ENCODE assay signal across 8 cellular contexts in the genomic region with DNA sequence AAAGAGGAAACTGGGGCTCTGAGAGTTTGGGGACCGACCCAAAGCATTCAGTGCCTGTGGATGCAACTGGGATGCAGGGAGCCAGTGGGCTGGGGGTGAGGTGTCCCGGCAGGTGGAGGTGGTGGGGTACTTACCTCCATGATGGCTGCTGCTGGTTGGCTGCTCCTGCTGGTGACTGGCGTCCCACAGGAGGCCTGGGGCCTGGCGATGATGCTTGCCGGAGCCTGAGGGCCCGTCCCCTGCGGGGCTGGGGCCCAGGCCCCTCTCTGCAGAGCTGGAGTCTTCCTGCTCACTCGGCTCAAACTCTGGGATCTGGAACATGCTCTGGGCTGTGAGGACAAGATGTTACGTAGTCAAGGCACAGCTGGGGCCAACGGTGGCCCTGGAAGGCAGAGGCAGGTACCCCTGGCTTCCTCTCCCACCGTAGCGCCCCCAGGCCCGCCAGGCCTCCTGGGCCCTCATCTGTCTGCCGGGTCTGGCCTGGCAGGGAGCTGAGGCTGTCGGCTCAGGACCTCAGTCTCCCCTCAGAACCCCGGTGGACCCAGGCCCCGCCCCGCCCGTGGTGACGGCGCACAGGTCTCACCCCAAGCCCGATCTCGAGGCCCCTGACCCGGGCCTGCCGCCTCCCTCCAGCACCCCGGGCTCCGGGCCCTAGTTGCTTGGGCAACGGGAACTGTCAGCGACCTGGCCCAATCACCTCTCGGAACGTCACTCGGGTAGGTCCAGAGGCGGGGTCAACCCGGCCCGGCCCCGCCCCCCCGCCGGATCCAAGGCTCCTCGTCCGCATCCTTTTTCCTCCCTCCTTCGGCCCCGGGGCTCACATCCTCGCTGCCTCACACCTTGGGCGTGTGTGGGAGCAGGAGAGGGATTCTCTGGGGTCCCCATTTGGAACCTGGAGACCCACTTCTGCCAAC. TPM values are rescaled to one million over a fixed set of nuclear protein-coding genes. Genes with fewer than 3 reads are reported as not detected.
DNase-seq lines count a peak whose midpoint lies in the region; ATAC-seq and TF ChIP-seq lines count a peak whose summit lies in the region.

Gene BAD (minus strand): TSS at position 618 of the 914 bp plus-strand sequence. CDS start 297 bp downstream, at position 321.

- H3K36me3 Mint-ChIP-seq in activated naive CD4-positive, alpha-beta T cell treated with anti-CD3 and anti-CD28 coated beads, Interleukin-2, amount 50 U/mL, for 72 hours, result no peaks in the 10 kb centered on the region

- H3K27me3 ChIP-seq in suprapubic skin, result no peaks in the 10 kb centered on the region

- H3K4me1 ChIP-seq in suprapubic skin, result peaks cover 29% of the 10 kb centered on the region

- peak within 1 kb of the TSS; percentile 92 for H3K27ac ChIP-seq in suprapubic skin

- no peaks in the 10 kb centered on the region for H3K9me3 Mint-ChIP-seq in activated naive CD4-positive, alpha-beta T cell treated with anti-CD3 and anti-CD28 coated beads, Interleukin-2, amount 50 U/mL, for 72 hours

- peak; percentile 99 for DNase-seq in GM10266 (ENCODE audit: extremely low spot score)
- peak; percentile 94 for DNase-seq in NCI-H1105 (lab: John Stamatoyannopoulos, UW)
- DNase-seq in SKM-1 (lab: John Stamatoyannopoulos, UW; ENCODE audit: unreplicated experiment), result peak; percentile 87
- DNase-seq in activated naive CD4-positive, alpha-beta T cell treated with anti-CD3 and anti-CD28 coated beads, Interleukin-2, amount 50 U/mL, for 72 hours (ENCODE audit: low spot score in 2 of 2), result peak; percentile 89
- DNase-seq in globus pallidus (ENCODE audit: low spot score), result peak; percentile 96
- peak; percentile 96 for DNase-seq in occipital lobe (lab: John Stamatoyannopoulos, UW)
- DNase-seq in suprapubic skin (ENCODE audit: low spot score in 2 of 2), result peak; percentile 97 to 98

- TF ChIP-seq EP300 in suprapubic skin (IDR thresholded peaks at IDR 0.05), result no peak

- H3K36me3 ChIP-seq in suprapubic skin, result peaks cover 6% of the 10 kb centered on the region

- 4% methylated on average over 9 of the region's 44 CpGs for WGBS in suprapubic skin

- peak; percentile 54 for ATAC-seq in HG02623 (IDR thresholded peaks at IDR 0.05; ENCODE audit: unreplicated experiment)
- ATAC-seq in activated naive CD4-positive, alpha-beta T cell treated with anti-CD3 and anti-CD28 coated beads, Interleukin-2, amount 50 U/mL, for 72 hours, result peak; percentile 93

- TF ChIP-seq CTCF in GM10266 (IDR thresholded peaks at IDR 0.05; ENCODE audit: control insufficient read depth, insufficient read depth, low read depth, missing control alignments) (no peak), suprapubic skin (IDR thresholded peaks at IDR 0.05) (no peak)

- H3K4me3 ChIP-seq in suprapubic skin, result peak within 1 kb of the TSS; percentile 81

- peak within 1 kb of the TSS; percentile 88 to 96 for H3K27ac Mint-ChIP-seq in activated naive CD4-positive, alpha-beta T cell treated with anti-CD3 and anti-CD28 coated beads, Interleukin-2, amount 50 U/mL, for 72 hours

- H3K9me3 ChIP-seq in suprapubic skin, result no peaks in the 10 kb centered on the region

- peak in 1 of 2 donors; percentile 5 for TF ChIP-seq POLR2A in suprapubic skin (IDR thresholded peaks at IDR 0.05)

RNA-seq across cellular contexts. Expression of gene BAD, which starts in this region (rescaled TPM):
- total RNA-seq in activated naive CD4-positive, alpha-beta T cell treated with anti-CD3 and anti-CD28 coated beads, Interleukin-2, amount 50 U/mL, for 72 hours, result 10 to 100 TPM in 1 of 2 donors, 1 to 10 TPM in 1; 7.1 to 31.6 TPM
- total RNA-seq in occipital lobe (28.2 TPM), suprapubic skin (10 to 100 TPM; 57.1 to 71.9 (median 64.4) TPM)

Comparison
In these comparisons a context has a peak if more than half of its experiments do, and no peak if none do; other contexts are left out.
1. Peak in every context shown above with its lines: DNase-seq, ATAC-seq, H3K4me3 ChIP-seq and H3K27ac ChIP-seq.